ENCODE assay signal across 18 cellular contexts in genomic region chr2:227020416-227020815, GRCh38.
DNase-seq lines count a peak whose midpoint lies in the region; ATAC-seq lines count a peak whose summit lies in the region.
"Had no signal": no experiment of that assay in that cellular context is flagged by ENCODE, and none has a peak within 500 bp of the region (broad histone marks: within the 10 kb centered on the region; RNA-seq: fewer than 3 reads in every experiment).

No MANE protein-coding gene starts in this region.

- peak; percentile 42 for DNase-seq in Ammon's horn (ENCODE audit: low spot score)
- DNase-seq in MV-4-11 (lab: John Stamatoyannopoulos, UW) = peak; percentile 44
- peak; percentile 50 for DNase-seq in globus pallidus (ENCODE audit: low spot score)
- peak; percentile 73 for DNase-seq in pons (ENCODE audit: low spot score)
- no peak for DNase-seq in dedifferentiated amniotic fluid mesenchymal stem cell (ENCODE audit: extremely low spot score)
- no peak for DNase-seq in NCI-H2171 treated with DMSO at 0.1 percent for 48 hours (lab: John Stamatoyannopoulos, UW)
- DNase-seq: 8988T; ACHN; AML-193; Caco-2; CD4-positive, CD25-positive, alpha-beta regulatory T cell; CD8-positive, alpha-beta T cell; DMS153; DND-41; GOT3; HFFc6 had no signal

- ATAC-seq in GM21515 (IDR thresholded peaks at IDR 0.05; ENCODE audit: unreplicated experiment) = no peak
- ATAC-seq: A549; CD8-positive, alpha-beta T cell had no signal

Comparison
In these comparisons a context has a peak if more than half of its experiments do, and no peak if none do; other contexts are left out.
1. DNase-seq: peak in Ammon's horn (single experiment), MV-4-11 (single experiment), globus pallidus (single experiment) and pons (single experiment); none in dedifferentiated amniotic fluid mesenchymal stem cell (single experiment) and NCI-H2171 treated with DMSO at 0.1 percent for 48 hours (single experiment).